In genomic region chr1:103461171-103462105, GRCh38 we compare ENCODE assay signal across 8 cellular contexts.
A peak's percentile ranks its signal among the peaks of the same experiment; 100 is the strongest.
DNase-seq lines count a peak whose midpoint lies in the region; ATAC-seq and TF ChIP-seq lines count a peak whose summit lies in the region.

No MANE protein-coding gene starts in this region.

- no peaks in the 10 kb centered on the region for H3K9me3 ChIP-seq in PC-9 (ENCODE audit: insufficient read depth, low read depth)

- H3K4me2 ChIP-seq in PC-9 = no peak overlapping the region

- peak; percentile 83 for TF ChIP-seq CTCF in PC-9 (conservative IDR thresholded peaks at IDR 0.05)

- intact Hi-C loops in PC-9 (cut with micrococcal nuclease; ENCODE audit: unreplicated experiment) = no loop called here

- H3K79me2 ChIP-seq in PC-9 (ENCODE audit: low read depth) = no peaks in the 10 kb centered on the region

- no peak overlapping the region for H3K27ac ChIP-seq in PC-9

- no peaks in the 10 kb centered on the region for H3K36me3 ChIP-seq in PC-9 (ENCODE audit: low read depth)

- POLR2A ChIA-PET in PC-9 (lab: Charles Lee; ENCODE audit: unreplicated experiment) = interaction anchor here (0.5 kb wide), 1 partner anchor 35 kb away, joined by 3 read pairs; no protein-coding TSS in a partner anchor

- no peaks in the 10 kb centered on the region for H3K9me2 ChIP-seq in PC-9 (ENCODE audit: insufficient read depth)

- peak; percentile 17 for DNase-seq in DMS79 treated with DMSO at 0.1 percent for 48 hours (lab: John Stamatoyannopoulos, UW)
- no peak for DNase-seq in DMS79 (lab: John Stamatoyannopoulos, UW)
- no peak for DNase-seq in PC-9
- DNase-seq in fibroblast of the conjunctiva (ENCODE audit: low read depth) = peak; percentile 9
- DNase-seq in stimulated activated CD4-positive, alpha-beta T cell treated with anti-CD3 and anti-CD28 coated beads, Interleukin-1b, Interleukin-23, amount 100 ng/mL, for 48 hours = no peak
- no peak for DNase-seq in GOT3 (lab: John Stamatoyannopoulos, UW)

- no peak overlapping the region for H2AFZ ChIP-seq in PC-9

- H3K4me3 ChIP-seq in PC-9 = no peak overlapping the region

- BruUV-seq in PC-9 (replicated peaks; lab: Mats Ljungman, UMichigan) = no TSS peak

- H3K27me3 ChIP-seq in PC-9 (ENCODE audit: insufficient read depth, low read depth) = no peaks in the 10 kb centered on the region

- H3K4me1 ChIP-seq in PC-9 (replicated peaks; ENCODE audit: insufficient read depth) = no peaks in the 10 kb centered on the region

- ATAC-seq in HG02852 (IDR thresholded peaks at IDR 0.05; ENCODE audit: unreplicated experiment) (peak; percentile 72), HG03354 (IDR thresholded peaks at IDR 0.05; ENCODE audit: poor library complexity, severe bottlenecking, unreplicated experiment) (no peak)

- H3F3A ChIP-seq in PC-9 (ENCODE audit: insufficient read depth, low read depth) = no peaks in the 10 kb centered on the region

- no peaks in the 10 kb centered on the region for H4K20me1 ChIP-seq in PC-9 (ENCODE audit: insufficient read depth)

- CTCF ChIA-PET in PC-9 (lab: Charles Lee) = interaction anchor here (0.6 to 1.2 kb wide), 4 partner anchors 354 to 1941 kb away, joined by 3 to 5 read pairs (median 3); no protein-coding TSS in a partner anchor

Comparison
In these comparisons a context has a peak if more than half of its experiments do, and no peak if none do; other contexts are left out.
1. DNase-seq: peak in DMS79 treated with DMSO at 0.1 percent for 48 hours (single experiment) and fibroblast of the conjunctiva (single experiment); none in DMS79 (single experiment), PC-9 (0 of 2), stimulated activated CD4-positive, alpha-beta T cell treated with anti-CD3 and anti-CD28 coated beads, Interleukin-1b, Interleukin-23, amount 100 ng/mL, for 48 hours (single experiment) and GOT3 (single experiment).